Comparison of ENCODE assay signal across 9 cellular contexts in the genomic region with DNA sequence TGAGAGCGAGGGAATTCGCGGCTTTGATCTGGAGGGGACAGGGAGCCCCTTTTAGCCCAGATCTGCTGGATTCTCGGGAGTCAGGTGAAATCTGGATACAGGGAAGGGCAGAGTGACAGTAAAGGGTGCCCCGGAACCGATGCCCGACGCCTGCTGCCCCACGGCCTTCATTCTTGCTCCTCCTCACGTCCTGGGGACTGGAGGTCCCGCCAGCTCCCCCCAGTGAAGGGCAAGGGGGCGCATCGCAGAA. TPM values are rescaled to one million over a fixed set of nuclear protein-coding genes. Genes with fewer than 3 reads are reported as not detected.
DNase-seq lines count a peak whose midpoint lies in the region; ATAC-seq and TF ChIP-seq lines count a peak whose summit lies in the region.
"Had no signal": no experiment of that assay in that cellular context is flagged by ENCODE, and none has a peak within 500 bp of the region (broad histone marks: within the 10 kb centered on the region; RNA-seq: fewer than 3 reads in every experiment).

No MANE protein-coding gene starts in this region.

- TF ChIP-seq POLR2A in heart left ventricle (IDR thresholded peaks at IDR 0.05) = no peak
- no peak for TF ChIP-seq POLR2A in suprapubic skin (IDR thresholded peaks at IDR 0.05)

- H3K4me1 ChIP-seq in heart left ventricle (peaks cover 0 to 39% (median 13%) of the 10 kb centered on the region in 12 donors), iPS DF 6.9 (ENCODE audit: control insufficient read depth, insufficient read depth, low read length) (0 out of 2 replicates have a peak, but pooled peaks cover 2% of the 10 kb centered on the region), suprapubic skin (peaks cover 23% of the 10 kb centered on the region)

- POLR2A ChIA-PET in activated CD8-positive, alpha-beta T cell treated with anti-CD3 and anti-CD28 coated beads, Interleukin-2, amount 10 ng/mL, durations not matched to agents 7 days and 5 days (lab: Charles Lee) = interaction anchor here (0.5 to 2.4 kb wide), 6 partner anchors 16 to 94 kb away, joined by 3 to 10 read pairs (median 4); a partner anchor contains a TSS

- CTCF ChIA-PET in activated CD8-positive, alpha-beta T cell treated with anti-CD3 and anti-CD28 coated beads, Interleukin-2, amount 10 ng/mL, durations not matched to agents 7 days and 5 days (lab: Charles Lee) = interaction anchor here (0.9 to 2.5 kb wide), 4 partner anchors 14 to 271 kb away, joined by 3 to 7 read pairs (median 6); a partner anchor contains a TSS

- H3K9me3 ChIP-seq in heart left ventricle (no peaks in the 10 kb centered on the region), iPS DF 6.9 (ENCODE audit: control insufficient read depth, insufficient read depth, low read length) (no peaks in the 10 kb centered on the region), suprapubic skin (no peaks in the 10 kb centered on the region)

- ATAC-seq in heart left ventricle (no peak), GM21737 (IDR thresholded peaks at IDR 0.05; ENCODE audit: unreplicated experiment) (no peak), HG02571 (IDR thresholded peaks at IDR 0.05; ENCODE audit: unreplicated experiment) (no peak)
- ATAC-seq in activated CD8-positive, alpha-beta T cell treated with anti-CD3 and anti-CD28 coated beads, Interleukin-2, amount 10 ng/mL, durations not matched to agents 7 days and 5 days = no peak

- DNase-seq in heart left ventricle = no peak
- DNase-seq in cardiac septum (ENCODE audit: low spot score) = no peak
- DNase-seq in activated CD8-positive, alpha-beta T cell treated with anti-CD3 and anti-CD28 coated beads, Interleukin-2, amount 10 ng/mL, durations not matched to agents 7 days and 5 days = no peak
- DNase-seq in iPS DF 6.9 (ENCODE audit: low read depth, low spot score) = no peak
- DNase-seq in suprapubic skin (ENCODE audit: low spot score in 2 of 2) = no peak
- no peak for DNase-seq in NCI-H1694 (lab: John Stamatoyannopoulos, UW)

- peak overlapping the region; percentile 68 for H3K4me3 Mint-ChIP-seq in activated CD8-positive, alpha-beta T cell treated with anti-CD3 and anti-CD28 coated beads, Interleukin-2, amount 10 ng/mL, durations not matched to agents 7 days and 5 days

- H3K36me3 ChIP-seq in heart left ventricle = no peaks in the 10 kb centered on the region
- H3K36me3 ChIP-seq in iPS DF 6.9 (ENCODE audit: control insufficient read depth, insufficient read depth, low read length) = no peaks in the 10 kb centered on the region
- H3K36me3 ChIP-seq in suprapubic skin = no peaks in the 10 kb centered on the region

- H3K27ac ChIP-seq in heart left ventricle (no peak overlapping the region), iPS DF 6.9 (ENCODE audit: low read length) (no peak overlapping the region), suprapubic skin (no peak overlapping the region)

- H3K27ac Mint-ChIP-seq in activated CD8-positive, alpha-beta T cell treated with anti-CD3 and anti-CD28 coated beads, Interleukin-2, amount 10 ng/mL, durations not matched to agents 7 days and 5 days = peak overlapping the region; percentile 70

- H3K27me3 Mint-ChIP-seq in activated CD8-positive, alpha-beta T cell treated with anti-CD3 and anti-CD28 coated beads, Interleukin-2, amount 10 ng/mL, durations not matched to agents 7 days and 5 days (ENCODE audit: low read depth) = peaks cover 56% of the 10 kb centered on the region

- intact Hi-C loops in heart left ventricle (cut with DNase I) (loop anchor here in 2 of 10 donors (10.0 kb wide), 1 partner anchor 316 kb away; a partner anchor contains a TSS), cardiac septum (cut with DNase I) (no loop called here)

- H3K4me3 ChIP-seq in heart left ventricle (peak overlapping the region in 7 of 12 donors; percentile 1 to 39 (median 23)), iPS DF 6.9 (ENCODE audit: low read length) (peak overlapping the region; percentile 70), suprapubic skin (peak overlapping the region; percentile 19)

- TF ChIP-seq CTCF in heart left ventricle (IDR thresholded peaks at IDR 0.05) (no peak), suprapubic skin (IDR thresholded peaks at IDR 0.05) (no peak)

- WGBS in heart left ventricle, 4 donors = 1 to 4% (median 2%) methylated on average over 13 of the region's 13 CpGs
- WGBS in iPS DF 6.9 (ENCODE audit: insufficient coverage, insufficient read length) = no CpG with 5 or more reads among the region's 13 CpGs
- 3% methylated on average over 6 of the region's 13 CpGs for WGBS in suprapubic skin

- H3K27me3 ChIP-seq in heart left ventricle (peaks cover 54 to 100% (median 97%) of the 10 kb centered on the region in 9 donors), iPS DF 6.9 (ENCODE audit: control insufficient read depth, insufficient read depth, low read length) (peaks cover 7% of the 10 kb centered on the region), suprapubic skin (peaks cover 99% of the 10 kb centered on the region)

- peaks cover 9% of the 10 kb centered on the region for H3K36me3 Mint-ChIP-seq in activated CD8-positive, alpha-beta T cell treated with anti-CD3 and anti-CD28 coated beads, Interleukin-2, amount 10 ng/mL, durations not matched to agents 7 days and 5 days (ENCODE audit: low read depth)

- no peak for TF ChIP-seq EP300 in suprapubic skin (IDR thresholded peaks at IDR 0.05)

- peaks cover 59% of the 10 kb centered on the region for H3K4me1 Mint-ChIP-seq in activated CD8-positive, alpha-beta T cell treated with anti-CD3 and anti-CD28 coated beads, Interleukin-2, amount 10 ng/mL, durations not matched to agents 7 days and 5 days (ENCODE audit: low read depth)

- peaks cover 6% of the 10 kb centered on the region for H3K9me3 Mint-ChIP-seq in activated CD8-positive, alpha-beta T cell treated with anti-CD3 and anti-CD28 coated beads, Interleukin-2, amount 10 ng/mL, durations not matched to agents 7 days and 5 days (ENCODE audit: insufficient read depth)

RNA-seq across cellular contexts. Expression of a gene that starts 0.6 kb away (rescaled TPM):
- total RNA-seq in heart left ventricle (not detected), cardiac septum (not detected), suprapubic skin (not detected)
- not detected for polyA plus RNA-seq in heart left ventricle
- total RNA-seq in activated CD8-positive, alpha-beta T cell treated with anti-CD3 and anti-CD28 coated beads, Interleukin-2, amount 10 ng/mL, durations not matched to agents 7 days and 5 days = not detected
- total RNA-seq: dermis microvascular lymphatic vessel endothelial cell had no signal

RNA-seq across cellular contexts. Expression of a gene that starts 46.4 kb away (rescaled TPM):
- total RNA-seq in heart left ventricle = 1 to 10 TPM; 4.8 to 8.7 (median 6.5) TPM
- 1 to 10 TPM; 2.7 to 4.7 TPM for polyA plus RNA-seq in heart left ventricle
- 5.3 TPM for total RNA-seq in cardiac septum
- 10 to 100 TPM; 13.7 to 18.4 TPM for total RNA-seq in activated CD8-positive, alpha-beta T cell treated with anti-CD3 and anti-CD28 coated beads, Interleukin-2, amount 10 ng/mL, durations not matched to agents 7 days and 5 days
- total RNA-seq in suprapubic skin = 1 to 10 TPM; 2.6 to 7.7 (median 4.8) TPM

RNA-seq across cellular contexts. Expression of a gene that starts 53.8 kb away (rescaled TPM):
- total RNA-seq in heart left ventricle = 10 to 100 TPM in 2 of 9 donors, 1 to 10 TPM in 7; 6.7 to 14.3 (median 8.2) TPM
- 10 to 100 TPM in 1 of 2 donors, 1 to 10 TPM in 1; 8.7 to 14.2 TPM for polyA plus RNA-seq in heart left ventricle
- 7.5 TPM for total RNA-seq in cardiac septum
- 10 to 100 TPM; 10.8 to 12.1 TPM for total RNA-seq in activated CD8-positive, alpha-beta T cell treated with anti-CD3 and anti-CD28 coated beads, Interleukin-2, amount 10 ng/mL, durations not matched to agents 7 days and 5 days
- 10 to 100 TPM; 14.0 to 18.0 (median 16.4) TPM for total RNA-seq in suprapubic skin

Comparison
In these comparisons a context has a peak if more than half of its experiments do, and no peak if none do; other contexts are left out.
1. H3K4me3 ChIP-seq: peak in every context shown above with its lines; median percentile 70 in iPS DF 6.9; 23 in heart left ventricle; 19 in suprapubic skin.